3 cellular contexts compared by ENCODE assay signal in the genomic region with DNA sequence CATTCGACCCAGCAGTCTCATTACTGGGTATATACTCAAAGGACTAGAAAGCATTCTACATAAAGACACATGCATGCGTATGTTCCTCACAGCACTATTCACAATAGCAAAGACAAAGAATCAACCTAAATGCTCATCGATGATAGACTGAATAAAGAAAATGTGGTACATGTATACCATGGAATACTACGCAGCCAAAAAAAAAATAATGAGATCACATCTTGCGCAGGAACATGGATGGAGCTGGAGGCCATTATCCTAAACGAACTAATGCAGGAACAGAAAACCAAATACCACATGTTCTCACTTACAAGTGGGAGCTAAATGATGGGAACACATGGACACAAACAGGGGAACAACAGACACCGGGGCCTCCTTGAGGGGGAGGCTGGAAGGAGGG.
A peak's percentile ranks its signal among the peaks of the same experiment; 100 is the strongest.
TF ChIP-seq lines count a peak whose summit lies in the region.

No MANE protein-coding gene starts in this region.

TF ChIP-seq in A549, 52 proteins besides CTCF, POLR2A, EP300 and RAD21:
- TF ChIP-seq KDM1A (IDR thresholded peaks at IDR 0.05; ENCODE audit: low read depth): no peak
- TF ChIP-seq, protein P1, sequence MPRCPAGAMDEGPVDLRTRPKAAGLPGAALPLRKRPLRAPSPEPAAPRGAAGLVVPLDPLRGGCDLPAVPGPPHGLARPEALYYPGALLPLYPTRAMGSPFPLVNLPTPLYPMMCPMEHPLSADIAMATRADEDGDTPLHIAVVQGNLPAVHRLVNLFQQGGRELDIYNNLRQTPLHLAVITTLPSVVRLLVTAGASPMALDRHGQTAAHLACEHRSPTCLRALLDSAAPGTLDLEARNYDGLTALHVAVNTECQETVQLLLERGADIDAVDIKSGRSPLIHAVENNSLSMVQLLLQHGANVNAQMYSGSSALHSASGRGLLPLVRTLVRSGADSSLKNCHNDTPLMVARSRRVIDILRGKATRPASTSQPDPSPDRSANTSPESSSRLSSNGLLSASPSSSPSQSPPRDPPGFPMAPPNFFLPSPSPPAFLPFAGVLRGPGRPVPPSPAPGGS (IDR thresholded peaks at IDR 0.05): no peak
- TF ChIP-seq, protein P2, sequence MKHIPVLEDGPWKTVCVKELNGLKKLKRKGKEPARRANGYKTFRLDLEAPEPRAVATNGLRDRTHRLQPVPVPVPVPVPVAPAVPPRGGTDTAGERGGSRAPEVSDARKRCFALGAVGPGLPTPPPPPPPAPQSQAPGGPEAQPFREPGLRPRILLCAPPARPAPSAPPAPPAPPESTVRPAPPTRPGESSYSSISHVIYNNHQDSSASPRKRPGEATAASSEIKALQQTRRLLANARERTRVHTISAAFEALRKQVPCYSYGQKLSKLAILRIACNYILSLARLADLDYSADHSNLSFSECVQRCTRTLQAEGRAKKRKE (CRISPR knock-in tag; IDR thresholded peaks at IDR 0.05; ENCODE audit: low read depth): no peak
- TF ChIP-seq, protein P3, sequence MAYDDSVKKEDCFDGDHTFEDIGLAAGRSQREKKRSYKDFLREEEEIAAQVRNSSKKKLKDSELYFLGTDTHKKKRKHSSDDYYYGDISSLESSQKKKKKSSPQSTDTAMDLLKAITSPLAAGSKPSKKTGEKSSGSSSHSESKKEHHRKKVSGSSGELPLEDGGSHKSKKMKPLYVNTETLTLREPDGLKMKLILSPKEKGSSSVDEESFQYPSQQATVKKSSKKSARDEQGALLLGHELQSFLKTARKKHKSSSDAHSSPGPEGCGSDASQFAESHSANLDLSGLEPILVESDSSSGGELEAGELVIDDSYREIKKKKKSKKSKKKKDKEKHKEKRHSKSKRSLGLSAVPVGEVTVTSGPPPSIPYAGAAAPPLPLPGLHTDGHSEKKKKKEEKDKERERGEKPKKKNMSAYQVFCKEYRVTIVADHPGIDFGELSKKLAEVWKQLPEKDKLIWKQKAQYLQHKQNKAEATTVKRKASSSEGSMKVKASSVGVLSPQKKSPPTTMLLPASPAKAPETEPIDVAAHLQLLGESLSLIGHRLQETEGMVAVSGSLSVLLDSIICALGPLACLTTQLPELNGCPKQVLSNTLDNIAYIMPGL (CRISPR knock-in tag; IDR thresholded peaks at IDR 0.05; ENCODE audit: borderline replicate concordance): no peak

TF ChIP-seq in HEK293, 187 proteins besides CTCF, POLR2A, EP300 and RAD21:
- no peak for TF ChIP-seq PRDM1 (tag by site-specific recombination; IDR thresholded peaks at IDR 0.05)
- TF ChIP-seq ZNF664 (tag by site-specific recombination; IDR thresholded peaks at IDR 0.05): no peak
- no peak for TF ChIP-seq ZSCAN16 (tag by site-specific recombination; IDR thresholded peaks at IDR 0.05)
- TF ChIP-seq ZNF521 (tag by site-specific recombination; IDR thresholded peaks at IDR 0.05): no peak
- peak; percentile 94 for TF ChIP-seq ZNF146 (tag by site-specific recombination; IDR thresholded peaks at IDR 0.05)
- TF ChIP-seq ZNF274 (IDR thresholded peaks at IDR 0.05; ENCODE audit: low read length): no peak
- no peak for TF ChIP-seq ZNF274 (tag by site-specific recombination; IDR thresholded peaks at IDR 0.05; ENCODE audit: borderline replicate concordance)
- TF ChIP-seq SP7 (tag by site-specific recombination; IDR thresholded peaks at IDR 0.05): no peak
- no peak for TF ChIP-seq ZNF623 (tag by site-specific recombination; IDR thresholded peaks at IDR 0.05)
- TF ChIP-seq YY1 (tag by site-specific recombination; IDR thresholded peaks at IDR 0.05): no peak
- TF ChIP-seq ZNF121 (tag by site-specific recombination; IDR thresholded peaks at IDR 0.05): no peak
- no peak for TF ChIP-seq ZNF324 (tag by site-specific recombination; IDR thresholded peaks at IDR 0.05)
- TF ChIP-seq ZNF660 (tag by site-specific recombination; IDR thresholded peaks at IDR 0.05): no peak
- TF ChIP-seq, protein P4, sequence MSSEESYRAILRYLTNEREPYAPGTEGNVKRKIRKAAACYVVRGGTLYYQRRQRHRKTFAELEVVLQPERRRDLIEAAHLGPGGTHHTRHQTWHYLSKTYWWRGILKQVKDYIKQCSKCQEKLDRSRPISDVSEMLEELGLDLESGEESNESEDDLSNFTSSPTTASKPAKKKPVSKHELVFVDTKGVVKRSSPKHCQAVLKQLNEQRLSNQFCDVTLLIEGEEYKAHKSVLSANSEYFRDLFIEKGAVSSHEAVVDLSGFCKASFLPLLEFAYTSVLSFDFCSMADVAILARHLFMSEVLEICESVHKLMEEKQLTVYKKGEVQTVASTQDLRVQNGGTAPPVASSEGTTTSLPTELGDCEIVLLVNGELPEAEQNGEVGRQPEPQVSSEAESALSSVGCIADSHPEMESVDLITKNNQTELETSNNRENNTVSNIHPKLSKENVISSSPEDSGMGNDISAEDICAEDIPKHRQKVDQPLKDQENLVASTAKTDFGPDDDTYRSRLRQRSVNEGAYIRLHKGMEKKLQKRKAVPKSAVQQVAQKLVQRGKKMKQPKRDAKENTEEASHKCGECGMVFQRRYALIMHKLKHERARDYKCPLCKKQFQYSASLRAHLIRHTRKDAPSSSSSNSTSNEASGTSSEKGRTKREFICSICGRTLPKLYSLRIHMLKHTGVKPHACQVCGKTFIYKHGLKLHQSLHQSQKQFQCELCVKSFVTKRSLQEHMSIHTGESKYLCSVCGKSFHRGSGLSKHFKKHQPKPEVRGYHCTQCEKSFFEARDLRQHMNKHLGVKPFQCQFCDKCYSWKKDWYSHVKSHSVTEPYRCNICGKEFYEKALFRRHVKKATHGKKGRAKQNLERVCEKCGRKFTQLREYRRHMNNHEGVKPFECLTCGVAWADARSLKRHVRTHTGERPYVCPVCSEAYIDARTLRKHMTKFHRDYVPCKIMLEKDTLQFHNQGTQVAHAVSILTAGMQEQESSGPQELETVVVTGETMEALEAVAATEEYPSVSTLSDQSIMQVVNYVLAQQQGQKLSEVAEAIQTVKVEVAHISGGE (tag by site-specific recombination; conservative IDR thresholded peaks at IDR 0.05; ENCODE audit: low read depth): 0 out of 2 replicates have a peak, but pooled peaks have one; percentile 13
- TF ChIP-seq, protein P5, sequence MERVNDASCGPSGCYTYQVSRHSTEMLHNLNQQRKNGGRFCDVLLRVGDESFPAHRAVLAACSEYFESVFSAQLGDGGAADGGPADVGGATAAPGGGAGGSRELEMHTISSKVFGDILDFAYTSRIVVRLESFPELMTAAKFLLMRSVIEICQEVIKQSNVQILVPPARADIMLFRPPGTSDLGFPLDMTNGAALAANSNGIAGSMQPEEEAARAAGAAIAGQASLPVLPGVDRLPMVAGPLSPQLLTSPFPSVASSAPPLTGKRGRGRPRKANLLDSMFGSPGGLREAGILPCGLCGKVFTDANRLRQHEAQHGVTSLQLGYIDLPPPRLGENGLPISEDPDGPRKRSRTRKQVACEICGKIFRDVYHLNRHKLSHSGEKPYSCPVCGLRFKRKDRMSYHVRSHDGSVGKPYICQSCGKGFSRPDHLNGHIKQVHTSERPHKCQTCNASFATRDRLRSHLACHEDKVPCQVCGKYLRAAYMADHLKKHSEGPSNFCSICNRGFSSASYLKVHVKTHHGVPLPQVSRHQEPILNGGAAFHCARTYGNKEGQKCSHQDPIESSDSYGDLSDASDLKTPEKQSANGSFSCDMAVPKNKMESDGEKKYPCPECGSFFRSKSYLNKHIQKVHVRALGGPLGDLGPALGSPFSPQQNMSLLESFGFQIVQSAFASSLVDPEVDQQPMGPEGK (tag by site-specific recombination; IDR thresholded peaks at IDR 0.05): no peak
- no peak for TF ChIP-seq ZNF747 (tag by site-specific recombination; IDR thresholded peaks at IDR 0.05)
TF ChIP-seq in HEK293: peak in this region for 2.

TF ChIP-seq in HEK293T, 16 proteins besides CTCF, POLR2A, EP300 and RAD21:
- TF ChIP-seq FOXA1 (IDR thresholded peaks at IDR 0.05) (no peak), L3MBTL2 (conservative IDR thresholded peaks at IDR 0.05) (no peak), ARNT (IDR thresholded peaks at IDR 0.05) (no peak), SUZ12 (IDR thresholded peaks at IDR 0.05) (no peak), ELF4 (IDR thresholded peaks at IDR 0.05) (no peak), HDGF (IDR thresholded peaks at IDR 0.05; ENCODE audit: borderline replicate concordance) (no peak), NFRKB (IDR thresholded peaks at IDR 0.05) (no peak), CTBP1 (IDR thresholded peaks at IDR 0.05; ENCODE audit: borderline replicate concordance) (no peak)
